22 cellular contexts compared by ENCODE assay signal in the genomic region with DNA sequence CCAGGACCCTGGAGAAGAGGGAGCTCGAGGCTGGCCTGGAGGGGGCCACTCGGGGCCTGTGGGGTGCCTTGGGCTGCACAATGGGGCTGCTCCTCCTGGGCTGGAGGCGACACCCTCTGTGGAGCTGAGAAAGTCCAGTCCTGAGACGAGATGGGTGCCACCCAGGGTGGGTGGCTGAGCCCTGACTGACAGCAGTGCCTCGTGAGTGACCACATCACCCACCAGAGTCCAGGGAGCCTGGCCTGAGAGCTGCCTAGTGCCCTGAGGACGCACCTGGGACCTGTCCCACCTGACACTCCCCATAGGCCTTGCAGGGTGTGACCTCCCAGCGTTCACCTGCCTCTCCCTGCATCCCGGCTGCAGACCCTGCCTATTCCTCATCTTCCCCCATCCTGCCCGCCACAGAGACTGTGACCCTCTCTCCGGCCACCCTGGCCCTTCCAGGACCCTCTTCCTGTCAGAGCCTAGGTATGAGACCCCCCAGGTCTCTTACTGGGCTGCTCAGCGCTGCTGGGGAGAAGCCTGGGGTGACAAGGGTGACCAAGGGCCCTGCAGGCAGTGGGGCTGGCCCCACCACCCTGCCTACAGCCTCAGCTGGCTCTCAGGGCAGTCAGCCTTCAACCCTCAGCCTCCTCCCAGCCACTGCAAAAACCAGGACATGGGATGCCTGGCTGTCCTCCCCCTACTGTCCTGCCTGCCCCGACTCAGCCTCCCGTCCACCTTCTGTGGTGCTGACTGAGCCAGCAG. TPM values are rescaled to one million over a fixed set of nuclear protein-coding genes. Genes with fewer than 3 reads are reported as not detected.
"Had no signal": no experiment of that assay in that cellular context is flagged by ENCODE, and none has a peak within 500 bp of the region (broad histone marks: within the 10 kb centered on the region; RNA-seq: fewer than 3 reads in every experiment).

No MANE protein-coding gene starts in this region.

- H3K27ac Mint-ChIP-seq: activated naive CD4-positive, alpha-beta T cell treated with anti-CD3 and anti-CD28 coated beads for 36 hours; activated naive CD8-positive, alpha-beta T cell treated with anti-CD3 and anti-CD28 coated beads, Interleukin-2, amount 50 U/mL, for 24 hours; brain; nephron had no signal

- H3K27me3 Mint-ChIP-seq: activated naive CD8-positive, alpha-beta T cell treated with anti-CD3 and anti-CD28 coated beads, Interleukin-2, amount 50 U/mL, for 24 hours had no signal

- ATAC-seq: activated naive CD8-positive, alpha-beta T cell treated with anti-CD3 and anti-CD28 coated beads, Interleukin-2, amount 50 U/mL, for 24 hours; foreskin keratinocyte had no signal

- H3K27ac ChIP-seq: colonic mucosa, foreskin keratinocyte, thoracic aorta, WERI-Rb-1 had no signal

- H3K36me3 Mint-ChIP-seq: brain had no signal

- H3K4me3 ChIP-seq: colonic mucosa, thoracic aorta had no signal

- H3K9me3 Mint-ChIP-seq: activated naive CD4-positive, alpha-beta T cell treated with anti-CD3 and anti-CD28 coated beads for 36 hours; activated naive CD8-positive, alpha-beta T cell treated with anti-CD3 and anti-CD28 coated beads, Interleukin-2, amount 50 U/mL, for 24 hours; brain; nephron had no signal

- H3K4me1 ChIP-seq: colonic mucosa, foreskin keratinocyte had no signal

- H3K36me3 ChIP-seq: colonic mucosa, thoracic aorta, WERI-Rb-1 had no signal

- H3K27me3 ChIP-seq: colonic mucosa had no signal

- H3K9me3 ChIP-seq: colonic mucosa, thoracic aorta had no signal

- DNase-seq: activated CD4-positive, alpha-beta T cell treated with anti-CD3 and anti-CD28 coated beads, Interleukin-2, amount 50 U/mL, for 48 hours; activated naive CD4-positive, alpha-beta T cell treated with anti-CD3 and anti-CD28 coated beads for 36 hours; activated naive CD8-positive, alpha-beta T cell treated with anti-CD3 and anti-CD28 coated beads, Interleukin-2, amount 50 U/mL, for 24 hours; activated T-cell treated with anti-CD3 and anti-CD28 coated beads for 4 hours; anterior cingulate cortex; central memory CD4-positive, alpha-beta T cell; colonic mucosa; foreskin keratinocyte; hypothalamus; islet precursor cell; mammary epithelial cell; midbrain; nucleus accumbens; retina; WERI-Rb-1 had no signal

- H3K4me3 Mint-ChIP-seq: activated naive CD4-positive, alpha-beta T cell treated with anti-CD3 and anti-CD28 coated beads for 36 hours; activated naive CD8-positive, alpha-beta T cell treated with anti-CD3 and anti-CD28 coated beads, Interleukin-2, amount 50 U/mL, for 24 hours; brain; nephron had no signal

- H3K4me1 Mint-ChIP-seq: activated naive CD8-positive, alpha-beta T cell treated with anti-CD3 and anti-CD28 coated beads, Interleukin-2, amount 50 U/mL, for 24 hours; brain had no signal

RNA-seq across cellular contexts. Expression of gene TNFRSF13B, which starts 41.2 kb away (rescaled TPM):
- total RNA-seq: activated naive CD4-positive, alpha-beta T cell treated with anti-CD3 and anti-CD28 coated beads for 36 hours; epithelial cell of proximal tubule; fibroblast of lung; foreskin keratinocyte; mammary epithelial cell; skeletal muscle tissue; T-helper 2 cell treated with Interferon-gamma antibody and Interleukin-4, amounts not matched to agents 100 ng/mL and 5 ng/mL, for 36 hours; thoracic aorta had no signal
